In the genomic region with DNA sequence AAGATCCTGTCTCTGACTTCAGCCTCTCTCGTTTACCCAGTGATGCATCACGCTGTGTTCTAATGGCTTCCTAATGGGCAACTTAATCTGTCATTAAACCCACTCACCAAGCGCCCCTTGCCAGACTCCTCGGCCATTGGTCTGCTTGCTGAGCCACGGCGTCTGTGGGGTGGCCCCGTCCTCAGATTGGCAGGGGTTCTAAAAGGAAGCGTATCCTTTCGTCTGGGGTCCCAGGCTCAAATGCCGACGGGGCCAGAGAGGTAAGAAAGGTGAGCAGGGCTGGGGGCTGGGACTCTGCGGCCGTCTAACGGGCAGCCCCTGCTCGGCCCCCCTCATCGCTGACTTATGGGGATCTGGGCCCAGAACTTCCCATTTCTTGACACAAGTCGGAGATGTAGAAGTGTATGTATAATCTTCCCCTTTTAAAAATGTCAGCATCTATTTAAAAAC, we compare ENCODE assay signal across 9 cellular contexts.
DNase-seq lines count a peak whose midpoint lies in the region; ATAC-seq and TF ChIP-seq lines count a peak whose summit lies in the region.
"Had no signal": no experiment of that assay in that cellular context is flagged by ENCODE, and none has a peak within 500 bp of the region (broad histone marks: within the 10 kb centered on the region; RNA-seq: fewer than 3 reads in every experiment).

No MANE protein-coding gene starts in this region.

- H3K4me3 ChIP-seq in iPS-15b (ENCODE audit: low read depth, low read length) (peak overlapping the region; percentile 72), suprapubic skin (peak overlapping the region; percentile 30)

- intact Hi-C loops in activated CD4-positive, alpha-beta T cell treated with anti-CD3 and anti-CD28 coated beads for 36 hours (cut with DNase I, micrococcal nuclease) = loop anchor here (1.0 to 5.0 kb wide), 2 partner anchors 38 to 113 kb away; no protein-coding TSS in a partner anchor

- no peak for TF ChIP-seq CTCF in suprapubic skin (IDR thresholded peaks at IDR 0.05)

- H3K27me3 ChIP-seq in iPS-15b (ENCODE audit: control insufficient read depth, insufficient read depth, low read length) (peaks cover 26% of the 10 kb centered on the region), suprapubic skin (peaks cover 15% of the 10 kb centered on the region)

- peaks cover 15% of the 10 kb centered on the region for H3K27me3 Mint-ChIP-seq in activated CD4-positive, alpha-beta T cell treated with anti-CD3 and anti-CD28 coated beads for 36 hours

- H3K36me3 Mint-ChIP-seq in activated CD4-positive, alpha-beta T cell treated with anti-CD3 and anti-CD28 coated beads for 36 hours (ENCODE audit: low read depth) = no peaks in the 10 kb centered on the region

- no peak overlapping the region for H3K9ac ChIP-seq in iPS-15b (ENCODE audit: low read depth, low read length)

- no peak overlapping the region for H3K27ac ChIP-seq in suprapubic skin
- H3K27ac ChIP-seq: C4-2B had no signal

- peak overlapping the region; percentile 70 for H3K4me3 Mint-ChIP-seq in activated CD4-positive, alpha-beta T cell treated with anti-CD3 and anti-CD28 coated beads for 36 hours

- no peaks in the 10 kb centered on the region for H3K9me3 ChIP-seq in iPS-15b (ENCODE audit: control insufficient read depth, insufficient read depth, low read length)
- no peaks in the 10 kb centered on the region for H3K9me3 ChIP-seq in suprapubic skin

- no peak for ATAC-seq in activated CD4-positive, alpha-beta T cell treated with anti-CD3 and anti-CD28 coated beads for 36 hours
- ATAC-seq in GM18858 (IDR thresholded peaks at IDR 0.05; ENCODE audit: unreplicated experiment) = no peak

- TF ChIP-seq EP300 in suprapubic skin (IDR thresholded peaks at IDR 0.05) = no peak

- POLR2A ChIA-PET in activated CD4-positive, alpha-beta T cell treated with anti-CD3 and anti-CD28 coated beads for 36 hours (lab: Charles Lee) = no interaction called here

- no peaks in the 10 kb centered on the region for H3K9me3 Mint-ChIP-seq in activated CD4-positive, alpha-beta T cell treated with anti-CD3 and anti-CD28 coated beads for 36 hours (ENCODE audit: low read depth)

- DNase-seq in activated CD4-positive, alpha-beta T cell treated with anti-CD3 and anti-CD28 coated beads for 36 hours = no peak
- DNase-seq in activated CD4-positive, alpha-beta T cell treated with anti-CD3 and anti-CD28 coated beads, Interleukin-2, amount 50 U/mL, for 4 hours = no peak
- DNase-seq in SKM-1 (lab: John Stamatoyannopoulos, UW; ENCODE audit: unreplicated experiment) = peak; percentile 64
- DNase-seq in suprapubic skin (ENCODE audit: low spot score in 2 of 2) = no peak
- no peak for DNase-seq in pons (ENCODE audit: low spot score)
- DNase-seq in ureter (ENCODE audit: low spot score) = no peak

- H3K36me3 ChIP-seq in iPS-15b (ENCODE audit: control insufficient read depth, insufficient read depth, low read length) = no peaks in the 10 kb centered on the region
- no peaks in the 10 kb centered on the region for H3K36me3 ChIP-seq in suprapubic skin

- TF ChIP-seq POLR2A in suprapubic skin (IDR thresholded peaks at IDR 0.05) = no peak

- WGBS in suprapubic skin = 49% methylated on average over 17 of the region's 17 CpGs

- peaks cover 28% of the 10 kb centered on the region for H3K4me1 Mint-ChIP-seq in activated CD4-positive, alpha-beta T cell treated with anti-CD3 and anti-CD28 coated beads for 36 hours

- peak overlapping the region; percentile 90 for H3K27ac Mint-ChIP-seq in activated CD4-positive, alpha-beta T cell treated with anti-CD3 and anti-CD28 coated beads for 36 hours

- H3K4me1 ChIP-seq in iPS-15b (ENCODE audit: control insufficient read depth, insufficient read depth, low read length) = no peaks in the 10 kb centered on the region
- H3K4me1 ChIP-seq in suprapubic skin = peaks cover 18% of the 10 kb centered on the region

- CTCF ChIA-PET in activated CD4-positive, alpha-beta T cell treated with anti-CD3 and anti-CD28 coated beads for 36 hours (lab: Charles Lee) = interaction anchor here (0.7 to 1.3 kb wide), 5 partner anchors 21 to 751 kb away, joined by 3 to 5 read pairs (median 4); no protein-coding TSS in a partner anchor
